Comparison of ENCODE assay signal across 27 cellular contexts in the genomic region with DNA sequence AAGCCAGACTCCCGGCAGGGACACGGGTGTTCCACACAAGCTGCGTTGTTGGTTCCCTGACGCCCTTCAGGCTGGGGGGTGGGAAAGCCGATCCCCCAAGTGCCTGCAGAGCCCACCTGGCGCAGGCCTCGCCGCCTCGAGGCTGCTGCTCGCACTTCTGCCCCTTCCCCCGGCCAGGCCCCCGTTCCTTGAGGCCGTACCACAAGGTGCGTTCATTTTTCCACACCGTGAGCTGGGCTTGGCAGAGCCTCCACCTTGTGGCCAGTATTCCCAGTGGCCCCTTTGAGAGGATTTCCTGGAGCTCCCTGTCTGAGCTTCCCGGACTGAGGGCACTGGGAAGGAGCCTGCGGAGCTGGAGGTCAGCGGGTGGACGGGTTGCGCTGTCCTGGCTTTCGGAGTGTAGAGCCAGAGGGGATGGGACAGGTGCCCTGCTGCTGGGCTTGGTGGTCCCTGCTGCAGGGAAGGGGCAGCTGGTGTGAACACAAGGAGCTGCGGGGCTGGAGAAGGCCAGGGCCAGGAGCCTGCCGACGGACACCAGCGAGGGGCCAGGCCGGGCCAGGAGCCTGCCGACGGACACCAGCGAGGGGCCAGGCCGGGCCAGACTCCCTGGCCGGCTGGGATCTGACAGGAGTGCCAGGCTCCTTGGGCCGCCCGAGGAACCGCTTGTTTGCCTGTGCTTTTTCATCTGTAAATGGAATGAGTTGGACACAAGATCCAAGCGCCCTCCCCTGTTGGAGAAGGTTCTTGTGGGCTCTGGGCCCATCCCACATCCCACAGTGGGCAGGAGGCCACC. TPM values are rescaled to one million over a fixed set of nuclear protein-coding genes. Genes with fewer than 3 reads are reported as not detected.
DNase-seq lines count a peak whose midpoint lies in the region; ATAC-seq, FAIRE-seq and TF ChIP-seq lines count a peak whose summit lies in the region.
"Had no signal": no experiment of that assay in that cellular context is flagged by ENCODE, and none has a peak within 500 bp of the region (broad histone marks: within the 10 kb centered on the region; RNA-seq: fewer than 3 reads in every experiment).

No MANE protein-coding gene starts in this region.

- H3K79me1 ChIP-seq in IMR-90 (ENCODE audit: low read depth in 1 of 2, low read length in 2 of 2), result peaks cover 20 to 84% of the 10 kb centered on the region in 2 experiments

- H3K27ac Mint-ChIP-seq in natural killer cell, result no peak overlapping the region
- H3K27ac Mint-ChIP-seq: activated CD4-positive, alpha-beta memory T cell treated with anti-CD3 and anti-CD28 coated beads for 36 hours; activated naive CD8-positive, alpha-beta T cell treated with anti-CD3 and anti-CD28 coated beads, Interleukin-2, amount 50 U/mL, for 24 hours had no signal

- H3K36me3 ChIP-seq in IMR-90 (ENCODE audit: control insufficient read depth, insufficient read depth, low read length) (peaks cover 24% of the 10 kb centered on the region), ascending aorta (peaks cover 8 to 16% of the 10 kb centered on the region in 2 donors), small intestine (ENCODE audit: control insufficient read depth in 2 of 2, insufficient read depth in 2 of 2, low read length in 2 of 2) (peaks cover 0 to 2% of the 10 kb centered on the region in 2 donors)
- H3K36me3 ChIP-seq: gastrocnemius medialis had no signal

- H2BK20ac ChIP-seq in IMR-90 (ENCODE audit: low read depth, low read length), result no peak overlapping the region

- H2AFZ ChIP-seq in IMR-90 (replicated peaks; ENCODE audit: low read length, poor library complexity), result no peak overlapping the region

- H3K36me3 Mint-ChIP-seq in natural killer cell, result no peaks in the 10 kb centered on the region

- H3K27ac ChIP-seq in IMR-90 (ENCODE audit: insufficient read depth, low read length) (no peak overlapping the region), ascending aorta (peak overlapping the region; percentile 36 to 65), layer of hippocampus (ENCODE audit: low read depth, low read length) (peak overlapping the region; percentile 38), small intestine (ENCODE audit: low read depth in 1 of 2, low read length in 1 of 2) (peak overlapping the region; percentile 42 to 78)
- H3K27ac ChIP-seq: body of pancreas, gastrocnemius medialis had no signal

- H3K9ac ChIP-seq in IMR-90 (ENCODE audit: low read depth, low read length), result no peak overlapping the region

- peaks cover 13% of the 10 kb centered on the region; the same call in 1 of the 2 replicates for H3K9me1 ChIP-seq in IMR-90 (ENCODE audit: insufficient read depth, low read length)

- dilution Hi-C loops in IMR-90 (cut with HindIII; ENCODE audit: low sequenced_read_pairs, unreplicated experiment), result no loop called here

- no peak overlapping the region for H2BK120ac ChIP-seq in IMR-90 (ENCODE audit: low read depth, low read length)

- H4K5ac ChIP-seq in IMR-90 (ENCODE audit: low read depth, low read length), result no peak overlapping the region

- CTCF ChIA-PET in IMR-90 (lab: Yijun Ruan, JAX), result no interaction called here

- H3K56ac ChIP-seq in IMR-90 (ENCODE audit: extremely low read depth, insufficient read depth, low read length), result no peak overlapping the region

- no peak overlapping the region for H3K4ac ChIP-seq in IMR-90 (ENCODE audit: low read depth, low read length)

- H3K4me1 Mint-ChIP-seq in natural killer cell, result peaks cover 17 to 19% of the 10 kb centered on the region in 2 donors

- POLR2A ChIA-PET in IMR-90 (lab: Charles Lee; ENCODE audit: unreplicated experiment), result interaction anchor here (1.0 kb wide), 1 partner anchor 9 kb away, joined by 3 read pairs; no protein-coding TSS in a partner anchor

- in situ Hi-C loops in IMR-90 (cut with MboI; ENCODE audit: low sequenced_read_pairs), result no loop called here

- H4K20me1 ChIP-seq in IMR-90 (ENCODE audit: insufficient read depth, low read length), result peaks cover 76% of the 10 kb centered on the region

- H3K4me3 ChIP-seq in IMR-90 (ENCODE audit: insufficient read depth, low read depth, low read length) (no peak overlapping the region), ascending aorta (no peak overlapping the region), small intestine (ENCODE audit: low read depth in 1 of 2, low read length in 2 of 2) (no peak overlapping the region)
- H3K4me3 ChIP-seq: body of pancreas, gastrocnemius medialis, stomach, upper lobe of left lung had no signal

- no peak overlapping the region for H4K8ac ChIP-seq in IMR-90 (ENCODE audit: low read depth in 2 of 2, low read length in 2 of 2)

- FAIRE-seq in small intestine (lab: Jason Lieb, UNC), result no peak

- H2BK5ac ChIP-seq in IMR-90 (ENCODE audit: low read depth, low read length, poor library complexity, severe bottlenecking), result no peak overlapping the region

- peak overlapping the region; percentile 28 for H2AK9ac ChIP-seq in IMR-90 (replicated peaks; ENCODE audit: low read depth, low read length, poor library complexity)

- H3K4me1 ChIP-seq in IMR-90 (ENCODE audit: control insufficient read depth, insufficient read depth, low read length) (peaks cover 21% of the 10 kb centered on the region), ascending aorta (peaks cover 13 to 29% of the 10 kb centered on the region in 2 donors), small intestine (ENCODE audit: control insufficient read depth in 2 of 2, insufficient read depth in 1 of 2, low read depth in 1 of 2, low read length in 1 of 2) (peaks cover 5 to 12% of the 10 kb centered on the region in 2 donors)

- no peak for TF ChIP-seq POLR2A in IMR-90 (IDR thresholded peaks at IDR 0.05; ENCODE audit: low read depth, low read length)

- no peaks in the 10 kb centered on the region for H3K27me3 Mint-ChIP-seq in natural killer cell (ENCODE audit: low read depth in 2 of 2)
- H3K27me3 Mint-ChIP-seq: activated CD4-positive, alpha-beta memory T cell treated with anti-CD3 and anti-CD28 coated beads for 36 hours; activated naive CD8-positive, alpha-beta T cell treated with anti-CD3 and anti-CD28 coated beads, Interleukin-2, amount 50 U/mL, for 24 hours; progenitor cell of endocrine pancreas; T-helper 17 cell had no signal

- H3K9me3 ChIP-seq in IMR-90 (ENCODE audit: control insufficient read depth, insufficient read depth, low read length) (no peaks in the 10 kb centered on the region), ascending aorta (no peaks in the 10 kb centered on the region), small intestine (ENCODE audit: control insufficient read depth, low read depth) (no peaks in the 10 kb centered on the region)
- H3K9me3 ChIP-seq: BE2C, body of pancreas, gastrocnemius medialis, stomach, upper lobe of left lung had no signal

- no peak overlapping the region for H4K91ac ChIP-seq in IMR-90 (ENCODE audit: insufficient read depth, low read depth, low read length)

- no peak overlapping the region for H2AK5ac ChIP-seq in IMR-90 (ENCODE audit: low read depth, low read length)

- DNase-seq in IMR-90, result no peak
- DNase-seq in ascending aorta (ENCODE audit: low spot score in 2 of 2), result no peak
- no peak for DNase-seq in small intestine
- no peak for DNase-seq in COLO668 (lab: John Stamatoyannopoulos, UW; ENCODE audit: unreplicated experiment)
- DNase-seq in H4 (ENCODE audit: low spot score), result no peak
- no peak for DNase-seq in natural killer cell
- DNase-seq: activated CD4-positive, alpha-beta memory T cell treated with anti-CD3 and anti-CD28 coated beads for 36 hours; activated CD4-positive, alpha-beta T cell treated with anti-CD3 and anti-CD28 coated beads for 1 hour; activated naive CD4-positive, alpha-beta T cell; activated naive CD8-positive, alpha-beta T cell treated with anti-CD3 and anti-CD28 coated beads, Interleukin-2, amount 50 U/mL, for 24 hours; BE2C; body of pancreas; cerebellar nuclear complex; gastrocnemius medialis; HCEC 1CT; left colon; NCI-H1694; NCI-H446 treated with DMSO at 0.1 percent for 48 hours; stimulated activated CD4-positive, alpha-beta T cell treated with anti-CD3 and anti-CD28 coated beads, Interleukin-12 subunit alpha, Interleukin-12 subunit beta, amount 100 ng/mL, for 4 hours; stimulated activated CD4-positive, alpha-beta T cell treated with anti-CD3 and anti-CD28 coated beads, Interleukin-2, amount 100 ng/mL, for 48 hours; stomach; T-helper 17 cell; upper lobe of left lung had no signal

- WGBS in IMR-90 (ENCODE audit: extremely low coverage in 2 of 2, insufficient read length in 1 of 2), 2 experiments, result 98% methylated on average over 18 of the region's 35 CpGs; no CpG with 5 or more reads in 1 of the 2 experiments
- 92 to 96% (median 93%) methylated on average over 30 to 35 of the region's 35 CpGs for WGBS in small intestine, 3 donors

- H3K23ac ChIP-seq in IMR-90 (ENCODE audit: low read depth, low read length), result no peak overlapping the region

- H3K9me3 Mint-ChIP-seq in natural killer cell, result no peaks in the 10 kb centered on the region
- H3K9me3 Mint-ChIP-seq: activated CD4-positive, alpha-beta memory T cell treated with anti-CD3 and anti-CD28 coated beads for 36 hours; activated naive CD8-positive, alpha-beta T cell treated with anti-CD3 and anti-CD28 coated beads, Interleukin-2, amount 50 U/mL, for 24 hours had no signal

- H3K14ac ChIP-seq in IMR-90 (replicated peaks; ENCODE audit: low read depth, low read length), result no peak overlapping the region

- H3K4me3 Mint-ChIP-seq in natural killer cell, result no peak overlapping the region
- H3K4me3 Mint-ChIP-seq: activated CD4-positive, alpha-beta memory T cell treated with anti-CD3 and anti-CD28 coated beads for 36 hours; activated naive CD8-positive, alpha-beta T cell treated with anti-CD3 and anti-CD28 coated beads, Interleukin-2, amount 50 U/mL, for 24 hours; T-helper 17 cell had no signal

- no TSS peak for BruUV-seq in IMR-90 (replicated peaks; lab: Mats Ljungman, UMichigan)

- no peak overlapping the region for H3K4me2 ChIP-seq in IMR-90 (ENCODE audit: low read depth, low read length)

- H2BK15ac ChIP-seq in IMR-90 (ENCODE audit: low read depth, low read length), result no peak overlapping the region

- no peak for TF ChIP-seq RAD21 in IMR-90 (IDR thresholded peaks at IDR 0.05; ENCODE audit: low read length)

- intact Hi-C loops in IMR-90 (cut with micrococcal nuclease) (no loop called here), ascending aorta (cut with DNase I) (no loop called here), natural killer cell (cut with micrococcal nuclease) (no loop called here)

- no peak overlapping the region for H3K18ac ChIP-seq in IMR-90 (ENCODE audit: low read depth, low read length)

- ATAC-seq in IMR-90 (ENCODE audit: low read depth), result no peak
- ATAC-seq in natural killer cell, result no peak
- ATAC-seq in GM21515 (IDR thresholded peaks at IDR 0.05; ENCODE audit: unreplicated experiment), result no peak
- ATAC-seq: activated naive CD8-positive, alpha-beta T cell treated with anti-CD3 and anti-CD28 coated beads, Interleukin-2, amount 50 U/mL, for 24 hours; body of pancreas; gastrocnemius medialis; left colon; sciatic nerve; T-helper 17 cell had no signal

- H3K27me3 ChIP-seq in IMR-90 (ENCODE audit: control insufficient read depth, insufficient read depth, low read length), result no peaks in the 10 kb centered on the region
- no peaks in the 10 kb centered on the region for H3K27me3 ChIP-seq in ascending aorta
- no peaks in the 10 kb centered on the region for H3K27me3 ChIP-seq in layer of hippocampus (ENCODE audit: control insufficient read depth, insufficient read depth, low read length)
- no peaks in the 10 kb centered on the region for H3K27me3 ChIP-seq in small intestine (ENCODE audit: control insufficient read depth in 2 of 2, insufficient read depth in 2 of 2, low read length in 2 of 2)
- H3K27me3 ChIP-seq: BE2C, body of pancreas, gastrocnemius medialis, stomach, upper lobe of left lung had no signal

- TF ChIP-seq CTCF in IMR-90 (conservative IDR thresholded peaks at IDR 0.05; ENCODE audit: low read depth, low read length) (no peak), ascending aorta (IDR thresholded peaks at IDR 0.05) (no peak), natural killer cell (IDR thresholded peaks at IDR 0.05) (no peak)

RNA-seq across cellular contexts. Expression of a gene that starts 18.4 kb away (rescaled TPM):
- total RNA-seq in IMR-90 (2012; rRNA removed), result 250 and 312 TPM in 2 replicates
- 149 and 155 TPM in 2 replicates for polyA plus RNA-seq in IMR-90 (2012; rRNA removed)
- polyA plus RNA-seq in IMR-90 (2012; cell fraction: cytosol; rRNA removed), result 114 and 180 TPM in 2 replicates
- 141 and 208 TPM in 2 replicates for polyA plus RNA-seq in IMR-90 (2012; cell fraction: nucleus; rRNA removed; ENCODE audit: low replicate concordance)
- total RNA-seq in ascending aorta, result 102 TPM
- 10 to 100 TPM; 65.4 to 67.8 (median 67.3) TPM for polyA plus RNA-seq in small intestine
- 99.6 and 107 TPM in 2 replicates for total RNA-seq in H4 (2014; rRNA removed; shearing (Covaris generic))
- total RNA-seq in natural killer cell, result 10 to 100 TPM; 73.8 to 77.0 (median 74.6) TPM

RNA-seq across cellular contexts. Expression of a gene that starts 38.8 kb away (rescaled TPM):
- total RNA-seq in IMR-90 (2012; rRNA removed), result 6.1 and 6.9 TPM in 2 replicates
- polyA plus RNA-seq in IMR-90 (2012; rRNA removed), result 71.7 and 87.4 TPM in 2 replicates
- polyA plus RNA-seq in IMR-90 (2012; cell fraction: cytosol; rRNA removed), result 31.9 and 61.6 TPM in 2 replicates
- polyA plus RNA-seq in IMR-90 (2012; cell fraction: nucleus; rRNA removed; ENCODE audit: low replicate concordance), result 16.5 and 24.5 TPM in 2 replicates
- 8.7 TPM for total RNA-seq in ascending aorta
- polyA plus RNA-seq in small intestine, result 100 to 1,000 TPM in 1 of 3 donors, 10 to 100 TPM in 2; 49.5 to 109 (median 73.5) TPM
- total RNA-seq in H4 (2014; rRNA removed; shearing (Covaris generic)), result 20.0 and 33.8 TPM in 2 replicates
- 10 to 100 TPM; 18.5 to 23.1 (median 22.7) TPM for total RNA-seq in natural killer cell

RNA-seq across cellular contexts. Expression of a gene that starts 52.0 kb away (rescaled TPM):
- total RNA-seq in IMR-90 (2012; rRNA removed) (18.3 and 23.3 TPM in 2 replicates), ascending aorta (52.0 TPM), natural killer cell (10 to 100 TPM; 15.7 to 24.6 (median 23.7) TPM)
- polyA plus RNA-seq in IMR-90 (2012; rRNA removed) (18.1 and 20.2 TPM in 2 replicates), small intestine (10 to 100 TPM in 2 of 3 donors, 1 to 10 TPM in 1; 7.2 to 14.8 (median 10.3) TPM)
- polyA plus RNA-seq in IMR-90 (2012; cell fraction: cytosol; rRNA removed), result 12.4 and 18.5 TPM in 2 replicates
- polyA plus RNA-seq in IMR-90 (2012; cell fraction: nucleus; rRNA removed; ENCODE audit: low replicate concordance), result 28.8 and 33.8 TPM in 2 replicates
- total RNA-seq in H4 (2014; rRNA removed; shearing (Covaris generic)), result 44.7 and 46.2 TPM in 2 replicates
